16 cellular contexts compared by ENCODE assay signal in the genomic region with DNA sequence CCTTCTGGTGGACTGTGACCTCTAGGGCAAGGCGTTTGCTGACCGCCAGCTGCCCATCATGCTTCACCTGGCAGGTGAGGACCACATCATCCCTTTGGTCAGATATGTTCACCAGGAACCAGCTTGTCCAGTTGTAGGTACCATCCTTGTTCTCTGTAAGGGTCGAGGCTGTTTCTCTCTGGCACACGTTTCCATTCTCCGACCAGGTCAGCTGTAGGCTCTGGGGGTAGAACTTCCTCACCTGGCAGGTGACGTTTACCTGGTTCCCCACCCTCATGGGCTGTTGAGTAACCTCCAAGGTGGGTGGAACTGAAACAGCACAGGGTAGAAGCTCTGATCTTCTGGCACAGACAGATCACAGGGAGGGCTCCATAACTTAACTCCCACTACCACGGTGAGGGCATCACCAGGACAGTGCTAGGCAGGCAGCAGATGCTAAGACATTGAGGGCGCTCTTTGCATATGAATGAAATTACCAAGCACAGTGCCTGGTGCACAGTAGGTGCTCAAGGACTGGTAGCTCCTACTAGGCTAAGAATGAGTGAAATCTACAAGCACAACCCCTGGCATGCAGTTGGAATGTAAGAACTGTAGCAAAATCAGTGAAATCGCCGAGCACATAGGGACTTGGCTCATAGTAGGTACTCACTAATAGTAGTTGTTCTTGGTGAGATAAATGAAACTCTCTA. TPM values are rescaled to one million over a fixed set of nuclear protein-coding genes. Genes with fewer than 3 reads are reported as not detected.
DNase-seq lines count a peak whose midpoint lies in the region; ATAC-seq and TF ChIP-seq lines count a peak whose summit lies in the region.
"Had no signal": no experiment of that assay in that cellular context is flagged by ENCODE, and none has a peak within 500 bp of the region (broad histone marks: within the 10 kb centered on the region; RNA-seq: fewer than 3 reads in every experiment).

No MANE protein-coding gene starts in this region.

- no peak overlapping the region for H3K4me3 ChIP-seq in GM23338
- H3K4me3 ChIP-seq: GM23248 had no signal

- H3K4me3 Mint-ChIP-seq in activated naive CD8-positive, alpha-beta T cell, result no peak overlapping the region
- H3K4me3 Mint-ChIP-seq in activated naive CD8-positive, alpha-beta T cell treated with anti-CD3 and anti-CD28 coated beads, Interleukin-2, amount 50 U/mL, for 24 hours, result no peak overlapping the region
- H3K4me3 Mint-ChIP-seq in GM23338, result no peak overlapping the region
- H3K4me3 Mint-ChIP-seq: B cell; CD8-positive, alpha-beta memory T cell had no signal

- H3K9me3 Mint-ChIP-seq in activated naive CD8-positive, alpha-beta T cell (ENCODE audit: low read depth), result no peaks in the 10 kb centered on the region
- H3K9me3 Mint-ChIP-seq in activated naive CD8-positive, alpha-beta T cell treated with anti-CD3 and anti-CD28 coated beads, Interleukin-2, amount 50 U/mL, for 24 hours, result no peaks in the 10 kb centered on the region
- H3K9me3 Mint-ChIP-seq in GM23338, result peaks cover 10% of the 10 kb centered on the region

- no peak for ATAC-seq in activated naive CD8-positive, alpha-beta T cell treated with anti-CD3 and anti-CD28 coated beads, Interleukin-2, amount 50 U/mL, for 24 hours
- ATAC-seq in GM23338, result peak; percentile 36

- no peaks in the 10 kb centered on the region for H4K20me1 ChIP-seq in GM23338 (replicated peaks; ENCODE audit: insufficient read depth)

- H3K4me1 Mint-ChIP-seq in activated naive CD8-positive, alpha-beta T cell (ENCODE audit: low read depth), result peaks cover 79% of the 10 kb centered on the region
- peaks cover 63% of the 10 kb centered on the region for H3K4me1 Mint-ChIP-seq in activated naive CD8-positive, alpha-beta T cell treated with anti-CD3 and anti-CD28 coated beads, Interleukin-2, amount 50 U/mL, for 24 hours
- H3K4me1 Mint-ChIP-seq in GM23338, result peaks cover 34% of the 10 kb centered on the region

- H3K4me1 ChIP-seq in GM23338 (ENCODE audit: insufficient read depth), result peaks cover 14% of the 10 kb centered on the region

- intact Hi-C loops in posterior vena cava (cut with DNase I), result no loop called here

- no peak for TF ChIP-seq CTCF in GM23338 (conservative IDR thresholded peaks at IDR 0.05; ENCODE audit: low read depth in 2 of 2)

- no peaks in the 10 kb centered on the region for H3K27me3 ChIP-seq in GM23338 (ENCODE audit: insufficient read depth)

- no peak overlapping the region for H2AFZ ChIP-seq in GM23338
- H2AFZ ChIP-seq: GM23248 had no signal

- H3K9me2 ChIP-seq in GM23338 (ENCODE audit: insufficient read depth), result peaks cover 6% of the 10 kb centered on the region; the same call in 1 of the 2 replicates

- H3K79me2 ChIP-seq in GM23338 (replicated peaks; ENCODE audit: insufficient read depth), result no peaks in the 10 kb centered on the region

- no peak overlapping the region for H3K27ac ChIP-seq in GM23338 (ENCODE audit: low read depth)
- H3K27ac ChIP-seq: GM23248 had no signal

- H3F3A ChIP-seq in GM23338 (replicated peaks; ENCODE audit: low read depth), result no peaks in the 10 kb centered on the region

- no peak for DNase-seq in activated naive CD8-positive, alpha-beta T cell treated with anti-CD3 and anti-CD28 coated beads, Interleukin-2, amount 50 U/mL, for 24 hours
- no peak for DNase-seq in GM23338 (ENCODE audit: low spot score)
- peak; percentile 3 for DNase-seq in dedifferentiated amniotic fluid mesenchymal stem cell (ENCODE audit: extremely low spot score)
- DNase-seq in posterior vena cava (ENCODE audit: low spot score), result no peak
- no peak for DNase-seq in NCI-H446 (lab: John Stamatoyannopoulos, UW)
- no peak for DNase-seq in foreskin melanocyte
- DNase-seq: C1 segment of cervical spinal cord; Caco-2; CD8-positive, alpha-beta memory T cell; DND-41; GDM1; GM23248; H7; IMR-90 had no signal

- no peaks in the 10 kb centered on the region for H3K36me3 ChIP-seq in GM23338 (ENCODE audit: insufficient read depth)

- no peak overlapping the region for H3K4me2 ChIP-seq in GM23338

- H3K36me3 Mint-ChIP-seq in activated naive CD8-positive, alpha-beta T cell, result peaks cover 19% of the 10 kb centered on the region
- peaks cover 30% of the 10 kb centered on the region for H3K36me3 Mint-ChIP-seq in activated naive CD8-positive, alpha-beta T cell treated with anti-CD3 and anti-CD28 coated beads, Interleukin-2, amount 50 U/mL, for 24 hours (ENCODE audit: low read depth)
- H3K36me3 Mint-ChIP-seq in GM23338 (ENCODE audit: low read depth), result no peaks in the 10 kb centered on the region

- H3K27ac Mint-ChIP-seq in activated naive CD8-positive, alpha-beta T cell, result peak overlapping the region; percentile 25
- no peak overlapping the region for H3K27ac Mint-ChIP-seq in activated naive CD8-positive, alpha-beta T cell treated with anti-CD3 and anti-CD28 coated beads, Interleukin-2, amount 50 U/mL, for 24 hours
- peak overlapping the region; percentile 46; the same call in 1 of the 2 replicates for H3K27ac Mint-ChIP-seq in GM23338
- H3K27ac Mint-ChIP-seq: B cell had no signal

- H3K27me3 Mint-ChIP-seq in activated naive CD8-positive, alpha-beta T cell, result no peaks in the 10 kb centered on the region
- no peaks in the 10 kb centered on the region for H3K27me3 Mint-ChIP-seq in activated naive CD8-positive, alpha-beta T cell treated with anti-CD3 and anti-CD28 coated beads, Interleukin-2, amount 50 U/mL, for 24 hours
- H3K27me3 Mint-ChIP-seq in GM23338 (ENCODE audit: insufficient read depth, low read depth, poor library complexity), result peaks cover 10% of the 10 kb centered on the region

TF ChIP-seq in GM23338, 12 proteins besides CTCF, POLR2A, EP300 and RAD21 (continues in another document):
- TF ChIP-seq EZH2 (IDR thresholded peaks at IDR 0.05; ENCODE audit: low read depth, unreplicated experiment) (no peak), JUNB (IDR thresholded peaks at IDR 0.05; ENCODE audit: unreplicated experiment) (no peak), CREB1 (CRISPR knock-in tag; IDR thresholded peaks at IDR 0.05; ENCODE audit: low read depth) (no peak)
- TF ChIP-seq, protein P1, sequence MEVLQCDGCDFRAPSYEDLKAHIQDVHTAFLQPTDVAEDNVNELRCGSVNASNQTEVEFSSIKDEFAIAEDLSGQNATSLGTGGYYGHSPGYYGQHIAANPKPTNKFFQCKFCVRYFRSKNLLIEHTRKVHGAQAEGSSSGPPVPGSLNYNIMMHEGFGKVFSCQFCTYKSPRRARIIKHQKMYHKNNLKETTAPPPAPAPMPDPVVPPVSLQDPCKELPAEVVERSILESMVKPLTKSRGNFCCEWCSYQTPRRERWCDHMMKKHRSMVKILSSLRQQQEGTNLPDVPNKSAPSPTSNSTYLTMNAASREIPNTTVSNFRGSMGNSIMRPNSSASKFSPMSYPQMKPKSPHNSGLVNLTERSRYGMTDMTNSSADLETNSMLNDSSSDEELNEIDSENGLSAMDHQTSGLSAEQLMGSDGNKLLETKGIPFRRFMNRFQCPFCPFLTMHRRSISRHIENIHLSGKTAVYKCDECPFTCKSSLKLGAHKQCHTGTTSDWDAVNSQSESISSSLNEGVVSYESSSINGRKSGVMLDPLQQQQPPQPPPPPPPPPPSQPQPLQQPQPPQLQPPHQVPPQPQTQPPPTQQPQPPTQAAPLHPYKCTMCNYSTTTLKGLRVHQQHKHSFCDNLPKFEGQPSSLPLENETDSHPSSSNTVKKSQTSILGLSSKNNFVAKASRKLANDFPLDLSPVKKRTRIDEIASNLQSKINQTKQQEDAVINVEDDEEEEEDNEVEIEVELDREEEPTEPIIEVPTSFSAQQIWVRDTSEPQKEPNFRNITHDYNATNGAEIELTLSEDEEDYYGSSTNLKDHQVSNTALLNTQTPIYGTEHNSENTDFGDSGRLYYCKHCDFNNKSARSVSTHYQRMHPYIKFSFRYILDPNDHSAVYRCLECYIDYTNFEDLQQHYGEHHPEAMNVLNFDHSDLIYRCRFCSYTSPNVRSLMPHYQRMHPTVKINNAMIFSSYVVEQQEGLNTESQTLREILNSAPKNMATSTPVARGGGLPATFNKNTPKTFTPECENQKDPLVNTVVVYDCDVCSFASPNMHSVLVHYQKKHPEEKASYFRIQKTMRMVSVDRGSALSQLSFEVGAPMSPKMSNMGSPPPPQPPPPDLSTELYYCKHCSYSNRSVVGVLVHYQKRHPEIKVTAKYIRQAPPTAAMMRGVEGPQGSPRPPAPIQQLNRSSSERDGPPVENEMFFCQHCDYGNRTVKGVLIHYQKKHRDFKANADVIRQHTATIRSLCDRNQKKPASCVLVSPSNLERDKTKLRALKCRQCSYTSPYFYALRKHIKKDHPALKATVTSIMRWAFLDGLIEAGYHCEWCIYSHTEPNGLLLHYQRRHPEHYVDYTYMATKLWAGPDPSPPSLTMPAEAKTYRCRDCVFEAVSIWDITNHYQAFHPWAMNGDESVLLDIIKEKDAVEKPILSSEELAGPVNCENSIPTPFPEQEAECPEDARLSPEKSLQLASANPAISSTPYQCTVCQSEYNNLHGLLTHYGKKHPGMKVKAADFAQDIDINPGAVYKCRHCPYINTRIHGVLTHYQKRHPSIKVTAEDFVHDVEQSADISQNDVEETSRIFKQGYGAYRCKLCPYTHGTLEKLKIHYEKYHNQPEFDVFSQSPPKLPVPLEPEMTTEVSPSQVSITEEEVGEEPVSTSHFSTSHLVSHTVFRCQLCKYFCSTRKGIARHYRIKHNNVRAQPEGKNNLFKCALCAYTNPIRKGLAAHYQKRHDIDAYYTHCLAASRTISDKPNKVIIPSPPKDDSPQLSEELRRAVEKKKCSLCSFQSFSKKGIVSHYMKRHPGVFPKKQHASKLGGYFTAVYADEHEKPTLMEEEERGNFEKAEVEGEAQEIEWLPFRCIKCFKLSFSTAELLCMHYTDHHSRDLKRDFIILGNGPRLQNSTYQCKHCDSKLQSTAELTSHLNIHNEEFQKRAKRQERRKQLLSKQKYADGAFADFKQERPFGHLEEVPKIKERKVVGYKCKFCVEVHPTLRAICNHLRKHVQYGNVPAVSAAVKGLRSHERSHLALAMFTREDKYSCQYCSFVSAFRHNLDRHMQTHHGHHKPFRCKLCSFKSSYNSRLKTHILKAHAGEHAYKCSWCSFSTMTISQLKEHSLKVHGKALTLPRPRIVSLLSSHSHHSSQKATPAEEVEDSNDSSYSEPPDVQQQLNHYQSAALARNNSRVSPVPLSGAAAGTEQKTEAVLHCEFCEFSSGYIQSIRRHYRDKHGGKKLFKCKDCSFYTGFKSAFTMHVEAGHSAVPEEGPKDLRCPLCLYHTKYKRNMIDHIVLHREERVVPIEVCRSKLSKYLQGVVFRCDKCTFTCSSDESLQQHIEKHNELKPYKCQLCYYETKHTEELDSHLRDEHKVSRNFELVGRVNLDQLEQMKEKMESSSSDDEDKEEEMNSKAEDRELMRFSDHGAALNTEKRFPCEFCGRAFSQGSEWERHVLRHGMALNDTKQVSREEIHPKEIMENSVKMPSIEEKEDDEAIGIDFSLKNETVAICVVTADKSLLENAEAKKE (CRISPR knock-in tag; IDR thresholded peaks at IDR 0.05), result peak; percentile 6; the same call in 1 of the 2 replicates

RNA-seq across cellular contexts. Expression of a gene that starts 15.6 kb away (rescaled TPM):
- total RNA-seq in GM23338 (2014; rRNA removed; shearing (Covaris generic)), result not detected in 2 replicates
- polyA plus RNA-seq in GM23338 (2016; fragmentation: Nextera tagmentation; extraction: Ambion mirVana), result not detected in 2 replicates
- total RNA-seq in posterior vena cava, result 10 to 100 TPM in 1 of 2 donors, 1 to 10 TPM in 1; 1.9 to 11.2 TPM
- total RNA-seq: Caco-2, H7 had no signal
- polyA plus RNA-seq: GM23248 had no signal

RNA-seq across cellular contexts. Expression of a gene that starts 22.1 kb away (rescaled TPM):
- total RNA-seq in GM23338 (2014; rRNA removed; shearing (Covaris generic)), result not detected in 2 replicates
- polyA plus RNA-seq in GM23338 (2016; fragmentation: Nextera tagmentation; extraction: Ambion mirVana), result not detected in 2 replicates
- total RNA-seq in posterior vena cava, result under 1 TPM in 1 of 2 donors, not detected in 1; 0.19 TPM
- total RNA-seq: B cell, Caco-2, GM23248, H7, IMR-90 had no signal
- polyA plus RNA-seq: GM23248, IMR-90 had no signal
